In genomic region chr10:11810313-11810766, GRCh38 we compare ENCODE assay signal across 14 cellular contexts. TPM values are rescaled to one million over a fixed set of nuclear protein-coding genes. Genes with fewer than 3 reads are reported as not detected.
DNase-seq lines count a peak whose midpoint lies in the region; ATAC-seq, FAIRE-seq and TF ChIP-seq lines count a peak whose summit lies in the region.
"Had no signal": no experiment of that assay in that cellular context is flagged by ENCODE, and none has a peak within 500 bp of the region (broad histone marks: within the 10 kb centered on the region; RNA-seq: fewer than 3 reads in every experiment).

No MANE protein-coding gene starts in this region.

- TF ChIP-seq CTCF in A549 (IDR thresholded peaks at IDR 0.05) (no peak), chondrocyte (IDR thresholded peaks at IDR 0.05) (no peak), lower leg skin (IDR thresholded peaks at IDR 0.05) (no peak)

- no peak for FAIRE-seq in A549 (lab: Jason Lieb, UNC)
- FAIRE-seq in GM19239 (lab: Jason Lieb, UNC), result no peak
- FAIRE-seq: pancreas had no signal

- H3K27me3 Mint-ChIP-seq in chondrocyte (ENCODE audit: low read depth), result peaks cover 2% of the 10 kb centered on the region

- peak overlapping the region; percentile 86 for H3K27ac Mint-ChIP-seq in chondrocyte (ENCODE audit: unreplicated experiment)
- H3K27ac Mint-ChIP-seq: activated naive CD8-positive, alpha-beta T cell had no signal

- no peaks in the 10 kb centered on the region for H3K9me3 ChIP-seq in A549
- H3K9me3 ChIP-seq: pancreas, transverse colon had no signal

- peak overlapping the region; percentile 20 for H3K4me3 Mint-ChIP-seq in chondrocyte (ENCODE audit: unreplicated experiment)
- H3K4me3 Mint-ChIP-seq: activated naive CD8-positive, alpha-beta T cell had no signal

- 45% methylated on average over 13 of the region's 13 CpGs for WGBS in A549 (ENCODE audit: missing lambda C conversion rate)
- 58 to 66% methylated on average over 13 of the region's 13 CpGs for WGBS in lower leg skin, 2 donors

- no peak for TF ChIP-seq RAD21 in A549 (conservative IDR thresholded peaks at IDR 0.05 in 1 of 2, IDR thresholded peaks at IDR 0.05 in 1 of 2)

- ATAC-seq in A549 (peak; percentile 35 to 77; a peak in 3 of 6 replicates), GM19395 (IDR thresholded peaks at IDR 0.05; ENCODE audit: unreplicated experiment) (no peak)
- ATAC-seq: pancreas had no signal

- no peak for TF ChIP-seq EP300 in A549 (IDR thresholded peaks at IDR 0.05)

- intact Hi-C loops in lower leg skin (cut with DNase I; ENCODE audit: low total_unique reads), result no loop called here

- TF ChIP-seq POLR2A in A549 (IDR thresholded peaks at IDR 0.05; ENCODE audit: low read length) (no peak), lower leg skin (IDR thresholded peaks at IDR 0.05) (no peak)

- H3K27ac ChIP-seq in A549, result peak overlapping the region in 1 of 2 experiments; percentile 44; a peak in 1 of 6 replicates
- H3K27ac ChIP-seq: pancreas, transverse colon, WERI-Rb-1 had no signal

- CTCF ChIA-PET in A549 (lab: Yijun Ruan, JAX), result interaction anchor here (0.7 to 10.0 kb wide), 4 partner anchors 10 to 27 kb away, joined by 3 to 57 read pairs (median 6); no protein-coding TSS in a partner anchor

- H3K36me3 Mint-ChIP-seq in chondrocyte (ENCODE audit: low read depth), result no peaks in the 10 kb centered on the region
- H3K36me3 Mint-ChIP-seq: activated naive CD8-positive, alpha-beta T cell had no signal

- H3K4me1 ChIP-seq in A549, result peaks cover 12% of the 10 kb centered on the region
- H3K4me1 ChIP-seq: pancreas, transverse colon had no signal

- H3K9me3 Mint-ChIP-seq in chondrocyte (ENCODE audit: low read depth), result no peaks in the 10 kb centered on the region

- DNase-seq in A549 (ENCODE audit: low read depth in 1 of 2, low spot score in 1 of 2) (peak in 1 of 2 experiments; percentile 56), LoVo (ENCODE audit: low spot score) (peak; percentile 37), chondrocyte (ENCODE audit: low spot score) (no peak), left kidney (ENCODE audit: low read depth, low spot score) (peak; percentile 91), GM19239 (ENCODE audit: insufficient read length, low spot score) (no peak), NCI-H526 treated with DMSO at 0.1 percent for 48 hours (lab: John Stamatoyannopoulos, UW) (no peak), lower leg skin (ENCODE audit: low spot score in 2 of 2) (no peak)
- DNase-seq: effector CD8-positive, alpha-beta T cell; NCI-H1436 treated with DMSO at 0.1 percent for 48 hours; pancreas; transverse colon; WERI-Rb-1 had no signal

- POLR2A ChIA-PET in A549 (lab: Yijun Ruan, JAX), result no interaction called here

- H3K4me3 ChIP-seq in A549 (no peak overlapping the region), lower leg skin (ENCODE audit: low read depth, poor library complexity, severe bottlenecking) (no peak overlapping the region)
- H3K4me3 ChIP-seq: pancreas, transverse colon had no signal

- H3K4me1 Mint-ChIP-seq in chondrocyte (ENCODE audit: low read depth), result peaks cover 13% of the 10 kb centered on the region

- H3K4me2 ChIP-seq in A549, result peak overlapping the region; percentile 40

TF ChIP-seq in A549, 52 proteins besides CTCF, POLR2A, EP300 and RAD21:
- TF ChIP-seq MAFK (IDR thresholded peaks at IDR 0.05; ENCODE audit: partially characterized antibody) (no peak), NPAS2 (CRISPR knock-in tag; IDR thresholded peaks at IDR 0.05; ENCODE audit: borderline replicate concordance) (no peak), ZFP36 (IDR thresholded peaks at IDR 0.05; ENCODE audit: borderline replicate concordance, partially characterized antibody) (no peak), KDM1A (IDR thresholded peaks at IDR 0.05; ENCODE audit: low read depth) (no peak), KDM5A (IDR thresholded peaks at IDR 0.05) (no peak), TFCP2L1 (CRISPR knock-in tag; IDR thresholded peaks at IDR 0.05) (no peak), SREBF2 (IDR thresholded peaks at IDR 0.05) (no peak), HOXB13 (CRISPR knock-in tag; IDR thresholded peaks at IDR 0.05; ENCODE audit: low read depth) (no peak), HEYL (CRISPR knock-in tag; IDR thresholded peaks at IDR 0.05) (no peak)

RNA-seq across cellular contexts. Expression of gene PROSER2, which starts 12.8 kb away (rescaled TPM):
- 8.9 and 10.1 TPM in 2 replicates for polyA plus RNA-seq in A549 (2011; rRNA removed)
- polyA plus RNA-seq in A549 (2012; cell fraction: cytosol; rRNA removed), result 13.2 and 17.1 TPM in 2 replicates
- polyA plus RNA-seq in A549 (2012; cell fraction: nucleus; rRNA removed), result 23.0 and 32.5 TPM in 2 replicates
- 14.2 to 15.2 TPM (median 14.4 TPM) in 3 replicates for polyA plus RNA-seq in A549 (2017; fragmentation: RNase III; extraction: RNeasy Plus Mini Kit Qiagen cat#74134 plus additional on column Dnase treatment)
- polyA minus RNA-seq in A549 (2011; rRNA and poly(A)+ RNA removed), result 5.3 and 11.5 TPM in 2 replicates
- total RNA-seq in chondrocyte, result 15.2 to 23.8 TPM (median 15.6 TPM) in 3 replicates
- 10 to 100 TPM in 2 of 4 donors, 1 to 10 TPM in 2; 5.6 to 14.7 (median 9.1) TPM for total RNA-seq in lower leg skin

Comparison
In these comparisons a context has a peak if more than half of its experiments do, and no peak if none do; other contexts are left out.
1. DNase-seq: peak in LoVo (single experiment) and left kidney (single experiment); none in chondrocyte (single experiment), GM19239 (single experiment), NCI-H526 treated with DMSO at 0.1 percent for 48 hours (single experiment) and lower leg skin (0 of 2).